22 cellular contexts compared by ENCODE assay signal in the genomic region with DNA sequence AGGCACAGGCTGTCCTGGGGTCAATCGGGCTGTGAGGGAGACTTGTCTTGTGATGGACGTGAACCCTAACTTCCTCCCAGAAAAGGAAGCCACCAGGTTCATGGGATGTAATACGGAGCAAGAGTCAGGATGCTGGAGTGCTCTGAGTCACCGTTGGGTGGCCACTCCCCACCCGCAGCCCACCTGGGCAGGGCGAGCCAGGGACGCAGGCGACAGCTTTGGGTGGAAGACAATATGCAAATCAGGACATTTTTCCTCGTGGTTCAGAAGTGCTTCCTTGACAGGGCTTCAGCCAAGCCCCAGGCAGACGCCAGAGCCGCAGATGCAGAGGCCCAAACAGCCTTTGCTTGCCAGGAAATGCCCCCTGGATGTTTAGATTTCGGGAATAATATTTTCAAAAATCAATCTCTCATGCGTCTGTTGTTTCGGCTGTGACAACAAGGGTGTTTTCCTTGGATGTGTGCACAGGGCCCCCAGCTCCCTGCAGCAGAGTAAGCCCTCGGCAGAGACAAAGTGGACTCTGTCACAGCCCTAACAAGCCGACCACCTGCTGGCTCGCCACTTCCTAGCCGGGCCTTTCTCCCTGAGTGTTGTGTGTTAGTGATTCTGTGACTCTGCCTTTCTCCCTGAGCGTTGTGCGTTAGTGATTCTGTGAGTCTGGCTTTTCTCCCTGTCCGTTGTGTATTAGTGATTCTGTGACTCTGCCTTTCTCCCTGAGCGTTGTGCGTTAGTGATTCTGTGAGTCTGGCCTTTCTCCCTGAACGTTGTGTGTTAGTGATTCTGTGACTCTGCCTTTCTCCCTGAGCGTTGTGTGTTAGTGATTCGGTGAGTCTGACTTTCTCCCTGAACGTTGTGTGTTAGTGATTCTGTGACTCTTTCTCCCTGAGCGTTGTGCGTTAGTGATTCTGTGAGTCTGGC. TPM values are rescaled to one million over a fixed set of nuclear protein-coding genes. Genes with fewer than 3 reads are reported as not detected.
DNase-seq lines count a peak whose midpoint lies in the region; ATAC-seq, FAIRE-seq and TF ChIP-seq lines count a peak whose summit lies in the region.
"Had no signal": no experiment of that assay in that cellular context is flagged by ENCODE, and none has a peak within 500 bp of the region (broad histone marks: within the 10 kb centered on the region; RNA-seq: fewer than 3 reads in every experiment).

No MANE protein-coding gene starts in this region.

- no peak for TF ChIP-seq CTCF in WERI-Rb-1 (IDR thresholded peaks at IDR 0.05; ENCODE audit: low read depth, low read length)

- no peak overlapping the region for H3K4me3 ChIP-seq in WERI-Rb-1 (ENCODE audit: low read depth, low read length)
- H3K4me3 ChIP-seq: HAP-1, heart right ventricle had no signal

- intact Hi-C loops in left colon (cut with DNase I, micrococcal nuclease) (no loop called here), sciatic nerve (cut with DNase I) (no loop called here)

- CTCF ChIA-PET in activated naive CD4-positive, alpha-beta T cell treated with anti-CD3 and anti-CD28 coated beads, Interleukin-2, amount 10 ng/mL, durations not matched to agents 7 days and 5 days (lab: Charles Lee), result no interaction called here

- peaks cover 7% of the 10 kb centered on the region for H3K27me3 ChIP-seq in WERI-Rb-1 (ENCODE audit: insufficient read depth, low read depth, severe bottlenecking)

- DNase-seq in activated naive CD4-positive, alpha-beta T cell treated with anti-CD3 and anti-CD28 coated beads, Interleukin-2, amount 50 U/mL, for 16 hours, result peak; percentile 0
- DNase-seq in activated naive CD4-positive, alpha-beta T cell treated with anti-CD3 and anti-CD28 coated beads, Interleukin-2, amount 10 ng/mL, durations not matched to agents 7 days and 5 days, result no peak
- DNase-seq in NCI-H1092 treated with DMSO at 0.1 percent for 48 hours (lab: John Stamatoyannopoulos, UW) (peak; percentile 71), left colon (peak in 1 of 2 donors; percentile 13), sciatic nerve (ENCODE audit: low spot score) (peak; percentile 46), WERI-Rb-1 (no peak), GM19239 (ENCODE audit: insufficient read length, low spot score) (no peak)
- DNase-seq: activated CD4-positive, alpha-beta memory T cell treated with anti-CD3 and anti-CD28 coated beads, Interleukin-2, amount 10 ng/mL, durations not matched to agents 7 days and 5 days; activated T-cell treated with anti-CD3 and anti-CD28 coated beads for 4 hours; NCI-H1436 treated with DMSO at 0.1 percent for 48 hours; NK-92 treated with Interleukin-12 subunit alpha and Interleukin-12 subunit beta, amount 100 ng/mL, for 24 hours; SK-N-SH; stimulated activated CD4-positive, alpha-beta T cell treated with anti-CD3 and anti-CD28 coated beads, Interleukin-1b, Interleukin-23, amount 100 ng/mL, for 48 hours; stimulated activated naive CD4-positive, alpha-beta T cell treated with Interleukin-2 at 50 U/mL for 16 hours had no signal

- no peaks in the 10 kb centered on the region for H3K4me1 Mint-ChIP-seq in activated naive CD4-positive, alpha-beta T cell treated with anti-CD3 and anti-CD28 coated beads, Interleukin-2, amount 10 ng/mL, durations not matched to agents 7 days and 5 days
- H3K4me1 Mint-ChIP-seq: activated CD4-positive, alpha-beta memory T cell treated with anti-CD3 and anti-CD28 coated beads, Interleukin-2, amount 10 ng/mL, durations not matched to agents 7 days and 5 days; central memory CD8-positive, alpha-beta T cell had no signal

- H3K9me3 ChIP-seq in WERI-Rb-1 (ENCODE audit: severe bottlenecking), result no peaks in the 10 kb centered on the region
- H3K9me3 ChIP-seq: HAP-1, heart right ventricle, SK-N-SH had no signal

- H3K27ac Mint-ChIP-seq in activated naive CD4-positive, alpha-beta T cell treated with anti-CD3 and anti-CD28 coated beads, Interleukin-2, amount 10 ng/mL, durations not matched to agents 7 days and 5 days, result no peak overlapping the region
- H3K27ac Mint-ChIP-seq: activated CD4-positive, alpha-beta memory T cell treated with anti-CD3 and anti-CD28 coated beads, Interleukin-2, amount 10 ng/mL, durations not matched to agents 7 days and 5 days; CD14-positive monocyte; T-helper 2 cell treated with Interferon-gamma antibody and Interleukin-4, amounts not matched to agents 5 μg/mL and 100 μg/mL, for 36 hours had no signal

- H3K36me3 ChIP-seq in WERI-Rb-1, result no peaks in the 10 kb centered on the region
- H3K36me3 ChIP-seq: HAP-1, heart right ventricle had no signal

- no peaks in the 10 kb centered on the region for H3K9me3 Mint-ChIP-seq in activated naive CD4-positive, alpha-beta T cell treated with anti-CD3 and anti-CD28 coated beads, Interleukin-2, amount 10 ng/mL, durations not matched to agents 7 days and 5 days
- H3K9me3 Mint-ChIP-seq: activated CD4-positive, alpha-beta memory T cell treated with anti-CD3 and anti-CD28 coated beads, Interleukin-2, amount 10 ng/mL, durations not matched to agents 7 days and 5 days; central memory CD8-positive, alpha-beta T cell; T-helper 2 cell treated with Interferon-gamma antibody and Interleukin-4, amounts not matched to agents 5 μg/mL and 100 μg/mL, for 36 hours had no signal

- H3K4me3 Mint-ChIP-seq in activated naive CD4-positive, alpha-beta T cell treated with anti-CD3 and anti-CD28 coated beads, Interleukin-2, amount 10 ng/mL, durations not matched to agents 7 days and 5 days, result no peak overlapping the region
- H3K4me3 Mint-ChIP-seq: activated CD4-positive, alpha-beta memory T cell treated with anti-CD3 and anti-CD28 coated beads, Interleukin-2, amount 10 ng/mL, durations not matched to agents 7 days and 5 days; central memory CD8-positive, alpha-beta T cell; T-helper 2 cell treated with Interferon-gamma antibody and Interleukin-4, amounts not matched to agents 5 μg/mL and 100 μg/mL, for 36 hours had no signal

- H3K27ac ChIP-seq in WERI-Rb-1, result no peak overlapping the region
- H3K27ac ChIP-seq: heart right ventricle had no signal

- ATAC-seq in left colon (peak; percentile 23), sciatic nerve (no peak), HG02938 (IDR thresholded peaks at IDR 0.05; ENCODE audit: unreplicated experiment) (no peak)
- ATAC-seq: heart right ventricle, Panc1 had no signal

- H3K36me3 Mint-ChIP-seq in activated naive CD4-positive, alpha-beta T cell treated with anti-CD3 and anti-CD28 coated beads, Interleukin-2, amount 10 ng/mL, durations not matched to agents 7 days and 5 days, result no peaks in the 10 kb centered on the region
- H3K36me3 Mint-ChIP-seq: CD14-positive monocyte had no signal

- FAIRE-seq in GM19239 (lab: Jason Lieb, UNC), result no peak
- FAIRE-seq: GM12892 had no signal

- H3K27me3 Mint-ChIP-seq in activated naive CD4-positive, alpha-beta T cell treated with anti-CD3 and anti-CD28 coated beads, Interleukin-2, amount 10 ng/mL, durations not matched to agents 7 days and 5 days, result peaks cover 67% of the 10 kb centered on the region

RNA-seq across cellular contexts. Expression of a gene that starts 11.8 kb away (rescaled TPM):
- total RNA-seq in left colon (100 to 1,000 TPM in 1 of 2 donors, 10 to 100 TPM in 1; 78.1 to 170 TPM), sciatic nerve (12.3 TPM)

Comparison
In these comparisons a context has a peak if more than half of its experiments do, and no peak if none do; other contexts are left out.
1. DNase-seq: peak in activated naive CD4-positive, alpha-beta T cell treated with anti-CD3 and anti-CD28 coated beads, Interleukin-2, amount 50 U/mL, for 16 hours (single experiment), NCI-H1092 treated with DMSO at 0.1 percent for 48 hours (single experiment) and sciatic nerve (single experiment); none in activated naive CD4-positive, alpha-beta T cell treated with anti-CD3 and anti-CD28 coated beads, Interleukin-2, amount 10 ng/mL, durations not matched to agents 7 days and 5 days (single experiment), WERI-Rb-1 (single experiment) and GM19239 (single experiment).